ENCODE assay signal across 8 cellular contexts in genomic region chr3:28348286-28348636, GRCh38. TPM values are rescaled to one million over a fixed set of nuclear protein-coding genes. Genes with fewer than 3 reads are reported as not detected.
DNase-seq lines count a peak whose midpoint lies in the region; ATAC-seq and TF ChIP-seq lines count a peak whose summit lies in the region.

No MANE protein-coding gene starts in this region.

- H3K9ac ChIP-seq in KMS-11 = peak overlapping the region; percentile 97

- peak overlapping the region; percentile 94 for H3K27ac ChIP-seq in KMS-11
- peak overlapping the region; percentile 99 to 100 for H3K27ac ChIP-seq in coronary artery
- peak overlapping the region; percentile 99 for H3K27ac ChIP-seq in mesodermal cell (ENCODE audit: low read depth, low read length, severe bottlenecking)
- peak overlapping the region; percentile 99 for H3K27ac ChIP-seq in urinary bladder (ENCODE audit: low read depth)

- H3K36me3 ChIP-seq in KMS-11 (ENCODE audit: insufficient read depth) (no peaks in the 10 kb centered on the region), mesodermal cell (ENCODE audit: control insufficient read depth, insufficient read depth, low read length) (no peaks in the 10 kb centered on the region), urinary bladder (ENCODE audit: insufficient read depth) (no peaks in the 10 kb centered on the region)

- H3K4me1 ChIP-seq in KMS-11 (ENCODE audit: low read depth, poor library complexity, severe bottlenecking) (peaks cover 16% of the 10 kb centered on the region), mesodermal cell (ENCODE audit: control insufficient read depth, insufficient read depth, low read length, poor library complexity, severe bottlenecking) (no peaks in the 10 kb centered on the region), urinary bladder (ENCODE audit: insufficient read depth) (no peaks in the 10 kb centered on the region)

- H3K79me2 ChIP-seq in KMS-11 (ENCODE audit: insufficient read depth, low read depth) = no peaks in the 10 kb centered on the region

- no peaks in the 10 kb centered on the region for H3K9me3 ChIP-seq in mesodermal cell (ENCODE audit: control insufficient read depth, low read length)

- H3K4me3 ChIP-seq in KMS-11 (IDR thresholded peaks at IDR 0.05; ENCODE audit: insufficient read depth, low read depth, low read length) (peak overlapping the region; percentile 20), coronary artery (peak overlapping the region; percentile 96), mesodermal cell (ENCODE audit: extremely low read depth, insufficient read depth, low read length, poor library complexity, severe bottlenecking) (peak overlapping the region; percentile 84), urinary bladder (ENCODE audit: low read depth, low read length) (peak overlapping the region; percentile 75)

- 0% methylated on average over 2 to 5 of the region's 15 CpGs for WGBS in mesodermal cell (ENCODE audit: insufficient coverage in 2 of 2), 2 experiments
- WGBS in urinary bladder = under 1% methylated on average over 15 of the region's 15 CpGs

- ATAC-seq in GM21786 (IDR thresholded peaks at IDR 0.05; ENCODE audit: unreplicated experiment) = no peak

- H4K20me1 ChIP-seq in KMS-11 (ENCODE audit: insufficient read depth) = no peaks in the 10 kb centered on the region

- TF ChIP-seq CTCF in KMS-11 (conservative IDR thresholded peaks at IDR 0.05; ENCODE audit: low read depth, low read length) (no peak), coronary artery (IDR thresholded peaks at IDR 0.05) (no peak)

- peak overlapping the region; percentile 71 for H2AFZ ChIP-seq in KMS-11 (ENCODE audit: low read depth)

- no peaks in the 10 kb centered on the region for H3K27me3 ChIP-seq in KMS-11 (ENCODE audit: insufficient read depth, low read depth)

- peak overlapping the region; percentile 68 for H3K4me2 ChIP-seq in KMS-11

- DNase-seq in NCI-H1092 (lab: John Stamatoyannopoulos, UW) = peak; percentile 30
- no peak for DNase-seq in NCI-H1092 treated with DMSO at 0.1 percent for 48 hours (lab: John Stamatoyannopoulos, UW)
- DNase-seq in coronary artery (ENCODE audit: low spot score) = no peak
- no peak for DNase-seq in stimulated activated naive CD4-positive, alpha-beta T cell treated with Interleukin-2 at 50 U/mL for 16 hours (lab: John Stamatoyannopoulos, UW)

RNA-seq across cellular contexts. Expression of gene ZCWPW2, which starts 0.3 kb away (rescaled TPM):
- 0.85 TPM for polyA plus RNA-seq in mesodermal cell (2013, experiment 1 of 2)
- polyA plus RNA-seq in mesodermal cell (2013, experiment 2 of 2) = 1.2 TPM
- total RNA-seq in urinary bladder = 4.6 TPM
- 1.9 TPM for polyA plus RNA-seq in urinary bladder

RNA-seq across cellular contexts. Expression of gene AZI2, which starts 0.4 kb away (rescaled TPM):
- polyA plus RNA-seq in mesodermal cell (2013, experiment 1 of 2) = 74.6 TPM
- 79.9 TPM for polyA plus RNA-seq in mesodermal cell (2013, experiment 2 of 2)
- total RNA-seq in urinary bladder = 115 TPM
- polyA plus RNA-seq in urinary bladder = 66.0 TPM

Comparison
In these comparisons a context has a peak if more than half of its experiments do, and no peak if none do; other contexts are left out.
1. H3K4me3 ChIP-seq: peak in every context shown above with its lines; median percentile 96 in coronary artery; 84 in mesodermal cell; 75 in urinary bladder; 20 in KMS-11.